23 cellular contexts compared by ENCODE assay signal in genomic region chr1:243792401-243792800, GRCh38. TPM values are rescaled to one million over a fixed set of nuclear protein-coding genes. Genes with fewer than 3 reads are reported as not detected.
DNase-seq lines count a peak whose midpoint lies in the region; ATAC-seq and TF ChIP-seq lines count a peak whose summit lies in the region.
"Had no signal": no experiment of that assay in that cellular context is flagged by ENCODE, and none has a peak within 500 bp of the region (broad histone marks: within the 10 kb centered on the region; RNA-seq: fewer than 3 reads in every experiment).

No MANE protein-coding gene starts in this region.

- H3K4me1 Mint-ChIP-seq in T-helper 17 cell: peaks cover 46% of the 10 kb centered on the region
- H3K4me1 Mint-ChIP-seq in naive thymus-derived CD4-positive, alpha-beta T cell: peaks cover 6 to 85% (median 71%) of the 10 kb centered on the region in 7 donors
- H3K4me1 Mint-ChIP-seq: activated naive CD4-positive, alpha-beta T cell treated with anti-CD3 and anti-CD28 coated beads, Interleukin-2, amount 10 ng/mL, durations not matched to agents 7 days and 5 days had no signal

- no peak overlapping the region for H3K4me3 Mint-ChIP-seq in T-helper 17 cell
- H3K4me3 Mint-ChIP-seq in naive thymus-derived CD4-positive, alpha-beta T cell: peak overlapping the region in 4 of 10 donors; percentile 2 to 17 (median 8)
- H3K4me3 Mint-ChIP-seq: activated CD4-positive, alpha-beta memory T cell treated with anti-CD3 and anti-CD28 coated beads, Interleukin-2, amount 10 ng/mL, durations not matched to agents 7 days and 5 days; activated naive CD4-positive, alpha-beta T cell treated with anti-CD3 and anti-CD28 coated beads, Interleukin-2, amount 10 ng/mL, durations not matched to agents 7 days and 5 days; naive B cell had no signal

- peaks cover 3 to 14% of the 10 kb centered on the region in 2 donors for H3K4me1 ChIP-seq in naive thymus-derived CD4-positive, alpha-beta T cell (ENCODE audit: control insufficient read depth in 2 of 2, insufficient read depth in 2 of 2, low read length in 2 of 2)
- peaks cover 3 to 66% (median 31%) of the 10 kb centered on the region in 4 donors for H3K4me1 ChIP-seq in tibial nerve

- POLR2A ChIA-PET in naive thymus-derived CD4-positive, alpha-beta T cell (lab: Charles Lee): interaction anchor here (1.1 kb wide), 1 partner anchor 10 kb away, joined by 4 read pairs; no protein-coding TSS in a partner anchor

- DNase-seq in T-helper 17 cell: no peak
- DNase-seq in dorsolateral prefrontal cortex: no peak
- no peak for DNase-seq in naive thymus-derived CD4-positive, alpha-beta T cell
- DNase-seq in tibial nerve (ENCODE audit: low spot score in 2 of 2): no peak
- no peak for DNase-seq in SIG-M5 (lab: John Stamatoyannopoulos, UW)
- DNase-seq in NCI-H1417 treated with DMSO at 0.1 percent for 48 hours (lab: John Stamatoyannopoulos, UW): no peak
- no peak for DNase-seq in H7
- DNase-seq: activated CD4-positive, alpha-beta memory T cell treated with anti-CD3 and anti-CD28 coated beads, Interleukin-2, amount 10 ng/mL, durations not matched to agents 7 days and 5 days; activated naive CD4-positive, alpha-beta T cell treated with anti-CD3 and anti-CD28 coated beads, Interleukin-2, amount 10 ng/mL, durations not matched to agents 7 days and 5 days; activated T-cell treated with anti-CD3 and anti-CD28 coated beads, Interleukin-2, amount 50 U/mL, for 1 hour; COR-L47; HCEC 1CT; naive B cell; NCI-H1048; NCI-H2081 treated with DMSO at 0.1 percent for 48 hours; NCI-H510A treated with DMSO at 0.1 percent for 48 hours; psoas muscle; Right ventricle myocardium superior; T-helper 1 cell; WERI-Rb-1 had no signal

- no peaks in the 10 kb centered on the region for H3K27me3 ChIP-seq in dorsolateral prefrontal cortex
- no peaks in the 10 kb centered on the region for H3K27me3 ChIP-seq in naive thymus-derived CD4-positive, alpha-beta T cell (ENCODE audit: control insufficient read depth in 2 of 2, insufficient read depth in 2 of 2, low read length in 2 of 2)
- no peaks in the 10 kb centered on the region for H3K27me3 ChIP-seq in tibial nerve
- H3K27me3 ChIP-seq in H7 (ENCODE audit: control insufficient read depth, insufficient read depth, low read length): no peaks in the 10 kb centered on the region

- 49 to 55% methylated on average over 2 of the region's 2 CpGs for WGBS in tibial nerve, 2 donors

- no peak for TF ChIP-seq EP300 in tibial nerve (IDR thresholded peaks at IDR 0.05)

- CTCF ChIA-PET in naive thymus-derived CD4-positive, alpha-beta T cell (lab: Charles Lee): interaction anchor here (0.9 kb wide), 1 partner anchor 43 kb away, joined by 3 read pairs; no protein-coding TSS in a partner anchor

- peaks cover 0 to 5% (median 0%) of the 10 kb centered on the region in 11 donors for H3K9me3 Mint-ChIP-seq in naive thymus-derived CD4-positive, alpha-beta T cell
- H3K9me3 Mint-ChIP-seq: activated CD4-positive, alpha-beta memory T cell treated with anti-CD3 and anti-CD28 coated beads, Interleukin-2, amount 10 ng/mL, durations not matched to agents 7 days and 5 days; activated naive CD4-positive, alpha-beta T cell treated with anti-CD3 and anti-CD28 coated beads, Interleukin-2, amount 10 ng/mL, durations not matched to agents 7 days and 5 days; naive B cell had no signal

- TF ChIP-seq POLR2A in tibial nerve (IDR thresholded peaks at IDR 0.05): no peak

- no peaks in the 10 kb centered on the region for H3K27me3 Mint-ChIP-seq in T-helper 17 cell
- no peaks in the 10 kb centered on the region for H3K27me3 Mint-ChIP-seq in naive thymus-derived CD4-positive, alpha-beta T cell
- H3K27me3 Mint-ChIP-seq: activated CD4-positive, alpha-beta memory T cell treated with anti-CD3 and anti-CD28 coated beads, Interleukin-2, amount 10 ng/mL, durations not matched to agents 7 days and 5 days; activated naive CD4-positive, alpha-beta T cell treated with anti-CD3 and anti-CD28 coated beads, Interleukin-2, amount 10 ng/mL, durations not matched to agents 7 days and 5 days; naive B cell had no signal

- H3K9me3 ChIP-seq in T-helper 17 cell (ENCODE audit: control insufficient read depth, low read length, poor library complexity, severe bottlenecking): no peaks in the 10 kb centered on the region
- H3K9me3 ChIP-seq in naive thymus-derived CD4-positive, alpha-beta T cell (ENCODE audit: control insufficient read depth in 2 of 3, low read length in 3 of 3): no peaks in the 10 kb centered on the region
- no peaks in the 10 kb centered on the region for H3K9me3 ChIP-seq in tibial nerve
- H3K9me3 ChIP-seq: psoas muscle, thoracic aorta had no signal

- no peak for ATAC-seq in T-helper 17 cell
- ATAC-seq in naive thymus-derived CD4-positive, alpha-beta T cell: no peak

- peaks cover 3% of the 10 kb centered on the region for H3K36me3 Mint-ChIP-seq in T-helper 17 cell (ENCODE audit: low read depth)
- peaks cover 3 to 32% (median 18%) of the 10 kb centered on the region in 5 donors for H3K36me3 Mint-ChIP-seq in naive thymus-derived CD4-positive, alpha-beta T cell
- H3K36me3 Mint-ChIP-seq: activated naive CD4-positive, alpha-beta T cell treated with anti-CD3 and anti-CD28 coated beads, Interleukin-2, amount 10 ng/mL, durations not matched to agents 7 days and 5 days had no signal

- H3K27ac Mint-ChIP-seq in T-helper 17 cell: peak overlapping the region; percentile 69
- H3K27ac Mint-ChIP-seq in naive thymus-derived CD4-positive, alpha-beta T cell: peak overlapping the region in 5 of 9 donors; percentile 5 to 71 (median 24)
- H3K27ac Mint-ChIP-seq: activated CD4-positive, alpha-beta memory T cell treated with anti-CD3 and anti-CD28 coated beads, Interleukin-2, amount 10 ng/mL, durations not matched to agents 7 days and 5 days; activated naive CD4-positive, alpha-beta T cell treated with anti-CD3 and anti-CD28 coated beads, Interleukin-2, amount 10 ng/mL, durations not matched to agents 7 days and 5 days had no signal

- H3K27ac ChIP-seq in dorsolateral prefrontal cortex: peak overlapping the region in 47 of 59 donors; percentile 0 to 82 (median 43)
- H3K27ac ChIP-seq in naive thymus-derived CD4-positive, alpha-beta T cell (ENCODE audit: low read depth, low read length): no peak overlapping the region
- peak overlapping the region; percentile 63 to 83 (median 69) for H3K27ac ChIP-seq in tibial nerve
- H3K27ac ChIP-seq: epithelial cell of prostate, KMS-11, psoas muscle, WERI-Rb-1 had no signal

- intact Hi-C loops in dorsolateral prefrontal cortex (cut with DNase I): no loop called here
- intact Hi-C loops in naive thymus-derived CD4-positive, alpha-beta T cell (cut with micrococcal nuclease): loop anchor here in 1 of 2 donors (2.0 kb wide), 1 partner anchor 14 kb away; no protein-coding TSS in a partner anchor

- H3K36me3 ChIP-seq in naive thymus-derived CD4-positive, alpha-beta T cell (ENCODE audit: control insufficient read depth in 2 of 3, insufficient read depth in 3 of 3, low read length in 3 of 3): no peaks in the 10 kb centered on the region
- H3K36me3 ChIP-seq in tibial nerve: peaks cover 0 to 5% (median 0%) of the 10 kb centered on the region in 3 donors
- H3K36me3 ChIP-seq in H7 (replicated peaks; ENCODE audit: control insufficient read depth, insufficient read depth, low read length): no peaks in the 10 kb centered on the region
- H3K36me3 ChIP-seq: thoracic aorta, WERI-Rb-1 had no signal

- H3K4me3 ChIP-seq in dorsolateral prefrontal cortex (peak overlapping the region in 1 of 59 donors; percentile 10), tibial nerve (no peak overlapping the region), H7 (ENCODE audit: insufficient read depth, low read depth, low read length) (no peak overlapping the region)
- no peak overlapping the region for H3K4me3 ChIP-seq in naive thymus-derived CD4-positive, alpha-beta T cell (ENCODE audit: low read length)
- H3K4me3 ChIP-seq: psoas muscle, thoracic aorta had no signal

- no peak for TF ChIP-seq CTCF in dorsolateral prefrontal cortex (IDR thresholded peaks at IDR 0.05 in 54 of 56, conservative IDR thresholded peaks at IDR 0.05 in 2 of 56; ENCODE audit: low read depth in 1 of 56, partially characterized antibody in 56 of 56)
- TF ChIP-seq CTCF in tibial nerve (IDR thresholded peaks at IDR 0.05): no peak

RNA-seq across cellular contexts. Expression of gene AKT3, which starts 57.6 kb away (rescaled TPM):
- 100 to 1,000 TPM in 1 of 2 donors, 10 to 100 TPM in 1; 96.0 to 103 TPM for total RNA-seq in T-helper 17 cell
- 100 to 1,000 TPM; 292 to 619 (median 420) TPM for total RNA-seq in dorsolateral prefrontal cortex
- 100 to 1,000 TPM in 1 of 5 experiments, 10 to 100 TPM in 4; 22.5 to 123 (median 88.5) TPM for total RNA-seq in naive thymus-derived CD4-positive, alpha-beta T cell
- polyA plus RNA-seq in naive thymus-derived CD4-positive, alpha-beta T cell: 1 to 10 TPM; 1.6 to 3.0 TPM
- 10 to 100 TPM; 58.8 to 76.0 (median 69.2) TPM for total RNA-seq in tibial nerve
- total RNA-seq in H7 (2014; rRNA removed; shearing (Covaris generic)): 15.0 and 25.2 TPM in 2 replicates
